ENCODE assay signal across 11 cellular contexts in the genomic region with DNA sequence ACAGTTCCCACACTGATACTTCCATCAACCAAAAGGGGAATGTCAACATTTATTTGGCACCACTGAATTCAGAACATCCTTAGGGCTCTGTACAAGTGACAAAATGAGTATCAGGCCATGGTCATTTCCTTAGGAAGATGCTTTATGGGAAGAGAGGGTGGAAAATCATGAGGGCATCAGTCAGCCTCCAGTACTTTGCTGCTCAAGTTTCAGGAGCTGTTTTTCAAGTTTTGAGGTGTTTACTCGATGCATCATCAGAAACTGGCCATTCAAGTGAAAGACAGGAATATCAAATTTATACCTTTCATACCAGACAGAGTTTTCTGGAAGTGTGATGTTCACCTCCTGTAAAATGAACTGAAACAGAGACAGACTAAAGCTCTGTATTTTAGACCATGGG. TPM values are rescaled to one million over a fixed set of nuclear protein-coding genes. Genes with fewer than 3 reads are reported as not detected.
"Had no signal": no experiment of that assay in that cellular context is flagged by ENCODE, and none has a peak within 500 bp of the region (broad histone marks: within the 10 kb centered on the region; RNA-seq: fewer than 3 reads in every experiment).

No MANE protein-coding gene starts in this region.

- H2AFZ ChIP-seq: GM23338 had no signal

- H3K27ac ChIP-seq: HL-60, KMS-11 had no signal

- H3K9ac ChIP-seq: KMS-11 had no signal

- H3K27ac Mint-ChIP-seq: GM23338, HFFc6, IgD-negative memory B cell had no signal

- H3K9me3 ChIP-seq: HAP-1 had no signal

- H3K4me1 ChIP-seq: HAP-1 had no signal

- H3K27me3 Mint-ChIP-seq: IgD-negative memory B cell had no signal

- ATAC-seq: GM23338, HCT116, HepG2 had no signal

- H3K4me1 Mint-ChIP-seq: GM23338, IgD-negative memory B cell had no signal

- H3K4me2 ChIP-seq: GM23338, KMS-11 had no signal

- H3K36me3 ChIP-seq: HAP-1 had no signal

- H3K4me3 ChIP-seq: GM23338, HAP-1 had no signal

- DNase-seq: H7, HFFc6, KBM-7 had no signal

- FAIRE-seq: HepG2 had no signal

- H3K4me3 Mint-ChIP-seq: GM23338, HFFc6, IgD-negative memory B cell had no signal

- H3K9me3 Mint-ChIP-seq: HFFc6 had no signal

RNA-seq across cellular contexts. Expression of gene C5orf63, which starts 21.7 kb away (rescaled TPM):
- total RNA-seq: H4 had no signal
